In the genomic region with DNA sequence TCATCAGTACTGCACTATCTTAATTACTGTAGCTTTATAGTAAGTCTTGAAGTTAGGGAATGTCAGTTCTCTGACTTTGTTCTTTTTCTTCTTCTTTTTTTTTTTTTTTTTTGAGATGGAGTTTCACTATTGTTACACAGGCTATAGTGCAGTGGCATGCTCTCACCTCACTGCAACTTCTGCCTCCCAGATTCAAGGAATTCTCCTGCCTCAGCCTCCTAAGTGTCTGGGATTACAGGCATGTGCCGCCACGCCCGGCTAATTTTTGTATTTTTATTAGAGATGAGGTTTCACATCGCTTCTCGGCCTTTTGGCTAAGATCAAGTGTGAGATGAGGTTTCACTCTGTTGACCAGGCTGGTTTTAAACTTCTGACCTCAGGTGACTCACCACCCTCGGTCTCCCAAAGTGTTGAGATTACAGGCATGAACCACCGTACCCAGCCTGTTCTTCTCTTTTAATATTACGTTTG, we compare ENCODE assay signal across 9 cellular contexts. TPM values are rescaled to one million over a fixed set of nuclear protein-coding genes. Genes with fewer than 3 reads are reported as not detected.
DNase-seq lines count a peak whose midpoint lies in the region; ATAC-seq, FAIRE-seq and TF ChIP-seq lines count a peak whose summit lies in the region.
"Had no signal": no experiment of that assay in that cellular context is flagged by ENCODE, and none has a peak within 500 bp of the region (broad histone marks: within the 10 kb centered on the region; RNA-seq: fewer than 3 reads in every experiment).

No MANE protein-coding gene starts in this region.

- H3K27me3 ChIP-seq in pancreas = no peaks in the 10 kb centered on the region
- H3K27me3 ChIP-seq: colonic mucosa had no signal

- no peak overlapping the region for H3K27ac Mint-ChIP-seq in stimulated activated effector memory CD8-positive, alpha-beta T cell treated with anti-CD3 and anti-CD28 coated beads, Interleukin-12 subunit alpha, Interleukin-12 subunit beta, amount 100 ng/mL, for 72 hours

- intact Hi-C loops in pancreas (cut with DNase I) = no loop called here

- peaks cover 6% of the 10 kb centered on the region for H3K36me3 Mint-ChIP-seq in stimulated activated effector memory CD8-positive, alpha-beta T cell treated with anti-CD3 and anti-CD28 coated beads, Interleukin-12 subunit alpha, Interleukin-12 subunit beta, amount 100 ng/mL, for 72 hours

- FAIRE-seq in pancreas (lab: Jason Lieb, UNC) = no peak

- H3K4me3 ChIP-seq in epithelial cell of esophagus (ENCODE audit: low read length) = no peak overlapping the region
- H3K4me3 ChIP-seq in pancreas = no peak overlapping the region
- H3K4me3 ChIP-seq: colonic mucosa had no signal

- WGBS in pancreas, 2 donors = 85 to 93% methylated on average over 6 to 8 of the region's 8 CpGs

- DNase-seq in NK-92 treated with Interleukin-12 subunit alpha and Interleukin-12 subunit beta, amount 100 ng/mL, for 24 hours (lab: John Stamatoyannopoulos, UW) = peak; percentile 43
- DNase-seq in NK-92 (lab: John Stamatoyannopoulos, UW; ENCODE audit: unreplicated experiment) (no peak), OCI-M1 (lab: John Stamatoyannopoulos, UW) (peak; percentile 31), epithelial cell of esophagus (ENCODE audit: low read depth) (peak; percentile 75), D341Med (ENCODE audit: low spot score) (no peak), pancreas (no peak)
- no peak for DNase-seq in stimulated activated effector memory CD8-positive, alpha-beta T cell treated with anti-CD3 and anti-CD28 coated beads, Interleukin-12 subunit alpha, Interleukin-12 subunit beta, amount 100 ng/mL, for 72 hours (ENCODE audit: low spot score in 2 of 2)
- DNase-seq: colonic mucosa had no signal

- peaks cover 3% of the 10 kb centered on the region for H3K9me3 Mint-ChIP-seq in stimulated activated effector memory CD8-positive, alpha-beta T cell treated with anti-CD3 and anti-CD28 coated beads, Interleukin-12 subunit alpha, Interleukin-12 subunit beta, amount 100 ng/mL, for 72 hours

- ATAC-seq in stimulated activated effector memory CD8-positive, alpha-beta T cell treated with anti-CD3 and anti-CD28 coated beads, Interleukin-12 subunit alpha, Interleukin-12 subunit beta, amount 100 ng/mL, for 72 hours = peak; percentile 81
- no peak for ATAC-seq in pancreas
- no peak for ATAC-seq in GM21723 (IDR thresholded peaks at IDR 0.05; ENCODE audit: unreplicated experiment)

- H3K4me3 Mint-ChIP-seq in stimulated activated effector memory CD8-positive, alpha-beta T cell treated with anti-CD3 and anti-CD28 coated beads, Interleukin-12 subunit alpha, Interleukin-12 subunit beta, amount 100 ng/mL, for 72 hours = no peak overlapping the region

- H3K36me3 ChIP-seq in pancreas = no peaks in the 10 kb centered on the region
- H3K36me3 ChIP-seq: colonic mucosa had no signal

- no peaks in the 10 kb centered on the region for H3K9me3 ChIP-seq in pancreas
- H3K9me3 ChIP-seq: colonic mucosa had no signal

- no peaks in the 10 kb centered on the region for H3K4me1 Mint-ChIP-seq in stimulated activated effector memory CD8-positive, alpha-beta T cell treated with anti-CD3 and anti-CD28 coated beads, Interleukin-12 subunit alpha, Interleukin-12 subunit beta, amount 100 ng/mL, for 72 hours

- no peak overlapping the region for H3K27ac ChIP-seq in pancreas
- H3K27ac ChIP-seq: colonic mucosa had no signal

- TF ChIP-seq CTCF in epithelial cell of esophagus (IDR thresholded peaks at IDR 0.05; ENCODE audit: insufficient read depth, low read depth, low read length, missing control alignments) (no peak), pancreas (IDR thresholded peaks at IDR 0.05) (no peak)

- no peaks in the 10 kb centered on the region for H3K4me1 ChIP-seq in pancreas
- H3K4me1 ChIP-seq: colonic mucosa had no signal

RNA-seq across cellular contexts. Expression of gene TANC1, which starts 41.9 kb away (rescaled TPM):
- total RNA-seq in pancreas = 10 to 100 TPM in 4 of 6 donors, 1 to 10 TPM in 2; 9.0 to 17.6 (median 11.5) TPM
- polyA plus RNA-seq in pancreas = 10 to 100 TPM in 1 of 2 donors, 1 to 10 TPM in 1; 10.0 to 10.2 TPM

Comparison
In these comparisons a context has a peak if more than half of its experiments do, and no peak if none do; other contexts are left out.
1. DNase-seq: peak in NK-92 treated with Interleukin-12 subunit alpha and Interleukin-12 subunit beta, amount 100 ng/mL, for 24 hours (single experiment), OCI-M1 (single experiment) and epithelial cell of esophagus (single experiment); none in NK-92 (single experiment), stimulated activated effector memory CD8-positive, alpha-beta T cell treated with anti-CD3 and anti-CD28 coated beads, Interleukin-12 subunit alpha, Interleukin-12 subunit beta, amount 100 ng/mL, for 72 hours (0 of 2), D341Med (single experiment) and pancreas (0 of 6).